ENCODE assay signal across 10 cellular contexts in genomic region chr17:40536731-40537171, GRCh38. TPM values are rescaled to one million over a fixed set of nuclear protein-coding genes. Genes with fewer than 3 reads are reported as not detected.
DNase-seq lines count a peak whose midpoint lies in the region; TF ChIP-seq lines count a peak whose summit lies in the region.
"Had no signal": no experiment of that assay in that cellular context is flagged by ENCODE, and none has a peak within 500 bp of the region (broad histone marks: within the 10 kb centered on the region; RNA-seq: fewer than 3 reads in every experiment).

No MANE protein-coding gene starts in this region.

- POLR2A ChIA-PET in activated CD4-positive, alpha-beta memory T cell treated with anti-CD3 and anti-CD28 coated beads, Interleukin-2, amount 10 ng/mL, durations not matched to agents 7 days and 5 days (lab: Charles Lee), result interaction anchor here (0.8 to 8.7 kb wide), 5 partner anchors 11 to 174 kb away, joined by 4 to 81 read pairs (median 5); partner anchors contain the start of genes CCR7 and TOP2A

- H3K79me2 ChIP-seq in parathyroid adenoma, result no peaks in the 10 kb centered on the region

- H3K9me3 ChIP-seq in parathyroid adenoma (ENCODE audit: control insufficient read depth, low read length), result no peaks in the 10 kb centered on the region

- H2AFZ ChIP-seq in parathyroid adenoma, result no peak overlapping the region

- H3K27me3 ChIP-seq in parathyroid adenoma (ENCODE audit: control insufficient read depth, insufficient read depth, low read length), result no peaks in the 10 kb centered on the region

- H3K4me1 ChIP-seq in parathyroid adenoma, result peaks cover 3% of the 10 kb centered on the region

- no peaks in the 10 kb centered on the region for H3K36me3 Mint-ChIP-seq in activated CD4-positive, alpha-beta memory T cell treated with anti-CD3 and anti-CD28 coated beads, Interleukin-2, amount 10 ng/mL, durations not matched to agents 7 days and 5 days (ENCODE audit: low read depth)

- no peak overlapping the region for H3K4me2 ChIP-seq in parathyroid adenoma (ENCODE audit: low read length)

- H3K4me3 ChIP-seq in epithelial cell of esophagus (ENCODE audit: low read length), result no peak overlapping the region
- H3K4me3 ChIP-seq in parathyroid adenoma (ENCODE audit: low read depth, low read length), result no peak overlapping the region

- H3K9ac ChIP-seq in parathyroid adenoma, result no peak overlapping the region

- H3K27me3 Mint-ChIP-seq in activated CD4-positive, alpha-beta memory T cell treated with anti-CD3 and anti-CD28 coated beads, Interleukin-2, amount 10 ng/mL, durations not matched to agents 7 days and 5 days, result peaks cover 33% of the 10 kb centered on the region

- H3K4me1 Mint-ChIP-seq in activated CD4-positive, alpha-beta memory T cell treated with anti-CD3 and anti-CD28 coated beads, Interleukin-2, amount 10 ng/mL, durations not matched to agents 7 days and 5 days, result peaks cover 73% of the 10 kb centered on the region

- H3K36me3 ChIP-seq in parathyroid adenoma (ENCODE audit: control insufficient read depth, insufficient read depth, low read length), result no peaks in the 10 kb centered on the region

- no peaks in the 10 kb centered on the region for H3K9me3 Mint-ChIP-seq in activated CD4-positive, alpha-beta memory T cell treated with anti-CD3 and anti-CD28 coated beads, Interleukin-2, amount 10 ng/mL, durations not matched to agents 7 days and 5 days

- no peak overlapping the region for H3K4me3 Mint-ChIP-seq in activated CD4-positive, alpha-beta memory T cell treated with anti-CD3 and anti-CD28 coated beads, Interleukin-2, amount 10 ng/mL, durations not matched to agents 7 days and 5 days
- H3K4me3 Mint-ChIP-seq: H9 had no signal

- no peak overlapping the region for H3K27ac Mint-ChIP-seq in activated CD4-positive, alpha-beta memory T cell treated with anti-CD3 and anti-CD28 coated beads, Interleukin-2, amount 10 ng/mL, durations not matched to agents 7 days and 5 days

- DNase-seq in AG09319 (ENCODE audit: extremely low read depth, low read depth) (peak; percentile 73), LHCN-M2 (ENCODE audit: low read depth) (peak; percentile 42), epithelial cell of esophagus (ENCODE audit: low read depth) (peak; percentile 58), hepatic stellate cell (ENCODE audit: low spot score) (no peak), NCI-H446 treated with DMSO at 0.1 percent for 48 hours (lab: John Stamatoyannopoulos, UW) (no peak), NOMO-1 (lab: John Stamatoyannopoulos, UW; ENCODE audit: unreplicated experiment in 2 of 2) (no peak)
- DNase-seq in activated CD4-positive, alpha-beta memory T cell treated with anti-CD3 and anti-CD28 coated beads, Interleukin-2, amount 10 ng/mL, durations not matched to agents 7 days and 5 days, result no peak
- DNase-seq: cerebellar nuclear complex, H9 had no signal

- TF ChIP-seq CTCF in AG09319 (IDR thresholded peaks at IDR 0.05; ENCODE audit: low read depth, low read length) (no peak), epithelial cell of esophagus (IDR thresholded peaks at IDR 0.05; ENCODE audit: insufficient read depth, low read depth, low read length, missing control alignments) (no peak), parathyroid adenoma (IDR thresholded peaks at IDR 0.05) (no peak)

- H3K27ac ChIP-seq in parathyroid adenoma, result peak overlapping the region; percentile 69

- CTCF ChIA-PET in activated CD4-positive, alpha-beta memory T cell treated with anti-CD3 and anti-CD28 coated beads, Interleukin-2, amount 10 ng/mL, durations not matched to agents 7 days and 5 days (lab: Charles Lee), result interaction anchor here (2.1 to 14.7 kb wide), 4 partner anchors 22 to 175 kb away, joined by 6 to 266 read pairs (median 10); partner anchors contain the start of gene TOP2A

RNA-seq across cellular contexts. Expression of gene CCR7, which starts 28.5 kb away (rescaled TPM):
- total RNA-seq in LHCN-M2 (2014; rRNA removed), result 0.26 TPM in 1 of 2 replicates, not detected in the other
- 0.53 TPM for polyA plus RNA-seq in LHCN-M2 (2012)
- total RNA-seq in activated CD4-positive, alpha-beta memory T cell treated with anti-CD3 and anti-CD28 coated beads, Interleukin-2, amount 10 ng/mL, durations not matched to agents 7 days and 5 days, result 10 to 100 TPM; 43.3 to 44.6 TPM

RNA-seq across cellular contexts. Expression of gene TNS4, which starts 35.3 kb away (rescaled TPM):
- not detected in 2 replicates for total RNA-seq in LHCN-M2 (2014; rRNA removed)
- polyA plus RNA-seq in LHCN-M2 (2012), result 0.05 TPM
- 10 to 100 TPM in 1 of 2 experiments, 1 to 10 TPM in 1; 9.5 to 12.7 TPM for total RNA-seq in activated CD4-positive, alpha-beta memory T cell treated with anti-CD3 and anti-CD28 coated beads, Interleukin-2, amount 10 ng/mL, durations not matched to agents 7 days and 5 days

Comparison
In these comparisons a context has a peak if more than half of its experiments do, and no peak if none do; other contexts are left out.
1. DNase-seq: peak in AG09319 (single experiment), LHCN-M2 (single experiment) and epithelial cell of esophagus (single experiment); none in activated CD4-positive, alpha-beta memory T cell treated with anti-CD3 and anti-CD28 coated beads, Interleukin-2, amount 10 ng/mL, durations not matched to agents 7 days and 5 days (single experiment), hepatic stellate cell (single experiment), NCI-H446 treated with DMSO at 0.1 percent for 48 hours (single experiment) and NOMO-1 (0 of 2).
2. RNA of gene CCR7, which starts 28.5 kb away (total RNA-seq): 43.3 to 44.6 TPM in activated CD4-positive, alpha-beta memory T cell treated with anti-CD3 and anti-CD28 coated beads, Interleukin-2, amount 10 ng/mL, durations not matched to agents 7 days and 5 days; 0.26 TPM in LHCN-M2; every median in the first group is over 10 times any median in the second.
3. RNA of gene TNS4, which starts 35.3 kb away (total RNA-seq): 9.5 to 12.7 TPM in activated CD4-positive, alpha-beta memory T cell treated with anti-CD3 and anti-CD28 coated beads, Interleukin-2, amount 10 ng/mL, durations not matched to agents 7 days and 5 days; not detected in LHCN-M2; every median in the first group is over 10 times any median in the second.